In the genomic region with DNA sequence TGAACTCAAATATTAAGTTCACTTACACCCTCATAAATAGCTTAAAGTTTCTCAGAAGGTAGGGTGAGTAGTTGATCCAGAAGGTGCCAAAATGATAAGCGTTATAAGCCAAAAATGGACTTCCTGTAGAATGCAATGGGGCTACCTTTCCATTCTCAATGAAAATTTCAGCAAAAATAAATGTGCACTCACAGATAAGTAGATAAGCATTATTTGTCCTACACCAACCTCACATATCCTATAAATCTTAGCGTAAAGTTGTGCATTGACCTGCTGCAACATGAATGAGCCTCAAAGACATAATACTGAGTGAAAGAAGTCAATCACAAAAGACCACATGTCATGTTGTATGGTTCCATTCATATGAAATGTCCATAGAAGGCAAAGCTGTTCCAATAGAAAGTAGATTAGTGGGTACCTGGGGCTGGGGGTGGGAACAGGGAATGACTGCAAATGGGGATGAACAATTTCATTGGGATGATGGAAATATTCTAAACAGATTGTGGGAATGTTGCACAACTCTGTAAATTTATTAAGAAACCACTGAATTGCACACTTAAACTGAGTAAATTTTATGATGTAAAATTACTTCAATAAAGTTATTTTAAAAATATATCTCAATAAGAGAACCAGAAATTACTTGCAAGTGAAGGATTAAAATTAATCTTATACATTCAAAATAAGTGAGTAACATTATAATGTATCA, we compare ENCODE assay signal across 27 cellular contexts.
DNase-seq lines count a peak whose midpoint lies in the region; ATAC-seq, FAIRE-seq and TF ChIP-seq lines count a peak whose summit lies in the region.
"Had no signal": no experiment of that assay in that cellular context is flagged by ENCODE, and none has a peak within 500 bp of the region (broad histone marks: within the 10 kb centered on the region; RNA-seq: fewer than 3 reads in every experiment).

No MANE protein-coding gene starts in this region.

- POLR2A ChIA-PET in IMR-90 (lab: Charles Lee; ENCODE audit: unreplicated experiment) (no interaction called here), K562 (lab: Yijun Ruan, JAX) (interaction anchor here (0.8 to 2.2 kb wide), 3 partner anchors 8 to 68 kb away, joined by 3 to 7 read pairs (median 6); no protein-coding TSS in a partner anchor), HepG2 (lab: Yijun Ruan, JAX) (no interaction called here)

- no peaks in the 10 kb centered on the region for H3K4me1 ChIP-seq in IMR-90 (ENCODE audit: control insufficient read depth, insufficient read depth, low read length)
- peaks cover 0 to 50% of the 10 kb centered on the region in 2 experiments; a peak in 3 of 5 replicates for H3K4me1 ChIP-seq in K562 (replicated peaks in 1 of 2; ENCODE audit: control insufficient read depth in 2 of 2, insufficient read depth in 2 of 2, low read length in 2 of 2)
- no peaks in the 10 kb centered on the region for H3K4me1 ChIP-seq in kidney (ENCODE audit: control insufficient read depth in 1 of 2, insufficient read depth in 1 of 2, low read depth in 1 of 2, low read length in 2 of 2)
- no peaks in the 10 kb centered on the region for H3K4me1 ChIP-seq in HepG2 (ENCODE audit: insufficient read depth, low read length)
- H3K4me1 ChIP-seq in mesendoderm (ENCODE audit: control insufficient read depth, low read depth, low read length) = no peaks in the 10 kb centered on the region
- H3K4me1 ChIP-seq: BE2C, BLaER1 had no signal

- H2AK5ac ChIP-seq in IMR-90 (ENCODE audit: low read depth, low read length) (no peak overlapping the region), mesendoderm (ENCODE audit: low read length) (no peak overlapping the region)

- H3K4ac ChIP-seq in IMR-90 (ENCODE audit: low read depth, low read length) (no peak overlapping the region), mesendoderm (ENCODE audit: low read depth, low read length) (no peak overlapping the region)

- intact Hi-C loops in IMR-90 (cut with micrococcal nuclease) (no loop called here), K562 (cut with micrococcal nuclease) (no loop called here), kidney (cut with DNase I) (no loop called here), HepG2 (cut with micrococcal nuclease; ENCODE audit: unreplicated experiment) (no loop called here), Right ventricle myocardium inferior (cut with DNase I) (no loop called here)

- H3K23ac ChIP-seq in IMR-90 (ENCODE audit: low read depth, low read length) (no peak overlapping the region), mesendoderm (ENCODE audit: low read length) (no peak overlapping the region)

- no peak for TF ChIP-seq RAD21 in IMR-90 (IDR thresholded peaks at IDR 0.05; ENCODE audit: low read length)
- no peak for TF ChIP-seq RAD21 in K562 (CRISPR knock-in tag; conservative IDR thresholded peaks at IDR 0.05 in 1 of 2, IDR thresholded peaks at IDR 0.05 in 1 of 2)
- no peak for TF ChIP-seq RAD21 in HepG2 (CRISPR knock-in tag; IDR thresholded peaks at IDR 0.05)

- H3K79me2 ChIP-seq in K562 (ENCODE audit: control insufficient read depth, insufficient read depth, low read length) (peaks cover 89% of the 10 kb centered on the region), HepG2 (ENCODE audit: insufficient read depth, low read length) (no peaks in the 10 kb centered on the region), mesendoderm (ENCODE audit: control insufficient read depth, insufficient read depth, low read length) (no peaks in the 10 kb centered on the region)

- no peak overlapping the region for H2BK120ac ChIP-seq in IMR-90 (ENCODE audit: low read depth, low read length)
- no peak overlapping the region for H2BK120ac ChIP-seq in mesendoderm (ENCODE audit: low read depth, low read length)

- TF ChIP-seq CTCF in IMR-90 (conservative IDR thresholded peaks at IDR 0.05; ENCODE audit: low read depth, low read length) (no peak), K562 (IDR thresholded peaks at IDR 0.05 in 2 of 3, conservative IDR thresholded peaks at IDR 0.05 in 1 of 3; ENCODE audit: insufficient read depth in 2 of 3, low read depth in 1 of 3, low read length in 3 of 3) (no peak), kidney (IDR thresholded peaks at IDR 0.05; ENCODE audit: borderline replicate concordance, extremely low read depth, insufficient read depth) (no peak), HepG2 (CRISPR knock-in tag; IDR thresholded peaks at IDR 0.05) (no peak)

- H4K8ac ChIP-seq in IMR-90 (ENCODE audit: low read depth in 2 of 2, low read length in 2 of 2) = no peak overlapping the region
- H4K8ac ChIP-seq in mesendoderm (ENCODE audit: low read depth, low read length) = no peak overlapping the region

- H2BK15ac ChIP-seq in IMR-90 (ENCODE audit: low read depth, low read length) = no peak overlapping the region
- H2BK15ac ChIP-seq in mesendoderm (replicated peaks; ENCODE audit: low read depth) = no peak overlapping the region

- DNase-seq in GM18507 (ENCODE audit: extremely low spot score, insufficient read length, low read depth) (no peak), IMR-90 (no peak), K562 (ENCODE audit: extremely low read depth in 1 of 4, low spot score in 3 of 4) (peak in 3 of 4 experiments; percentile 25 to 50 (median 34)), kidney (no peak), HepG2 (ENCODE audit: low spot score) (no peak), mesendoderm (no peak), Right ventricle myocardium inferior (ENCODE audit: missing footprints) (no peak)
- no peak for DNase-seq in stimulated activated CD4-positive, alpha-beta T cell treated with anti-CD3 and anti-CD28 coated beads, Interleukin-1b, Interleukin-23, amount 100 ng/mL, for 48 hours
- DNase-seq: 8988T; ACHN; BE2C; C1 segment of cervical spinal cord; CD4-positive, alpha-beta memory T cell; CD4-positive, CD25-positive, alpha-beta regulatory T cell; CD8-positive, alpha-beta memory T cell; COR-L47; DMS 273 treated with DMSO at 0.1 percent for 48 hours; DMS153; DMS53; DMS79; DND-41; EL; GDM1 had no signal

- TF ChIP-seq POLR2A in IMR-90 (IDR thresholded peaks at IDR 0.05; ENCODE audit: low read depth, low read length) (no peak), K562 (conservative IDR thresholded peaks at IDR 0.05) (no peak), HepG2 (IDR thresholded peaks at IDR 0.05; ENCODE audit: insufficient read depth in 1 of 2, low read depth in 2 of 2, low read length in 2 of 2) (no peak)

- H3K27me3 ChIP-seq in IMR-90 (ENCODE audit: control insufficient read depth, insufficient read depth, low read length) (no peaks in the 10 kb centered on the region), K562 (ENCODE audit: control insufficient read depth in 2 of 2, insufficient read depth in 2 of 2, low read length in 2 of 2) (no peaks in the 10 kb centered on the region), HepG2 (ENCODE audit: control insufficient read depth in 1 of 2, insufficient read depth in 2 of 2, low read length in 2 of 2) (no peaks in the 10 kb centered on the region), mesendoderm (ENCODE audit: insufficient read depth, low read length, poor library complexity) (no peaks in the 10 kb centered on the region)
- H3K27me3 ChIP-seq: BE2C had no signal

- no peaks in the 10 kb centered on the region for H3K9me3 ChIP-seq in IMR-90 (ENCODE audit: control insufficient read depth, insufficient read depth, low read length)
- H3K9me3 ChIP-seq in K562 (replicated peaks; ENCODE audit: control insufficient read depth, insufficient read depth, low read depth, low read length) = no peaks in the 10 kb centered on the region
- no peaks in the 10 kb centered on the region for H3K9me3 ChIP-seq in kidney (ENCODE audit: control insufficient read depth in 1 of 2, low read length in 2 of 2)
- H3K9me3 ChIP-seq in HepG2 (ENCODE audit: low read length) = no peaks in the 10 kb centered on the region
- H3K9me3 ChIP-seq: BE2C, BLaER1 had no signal

- no peak overlapping the region for H3K18ac ChIP-seq in IMR-90 (ENCODE audit: low read depth, low read length)
- H3K18ac ChIP-seq in mesendoderm (ENCODE audit: low read length) = no peak overlapping the region

- FAIRE-seq in GM18507 (lab: Jason Lieb, UNC) (peak; percentile 15), K562 (lab: Jason Lieb, UNC) (no peak), kidney (lab: Jason Lieb, UNC) (peak; percentile 89), HepG2 (lab: Jason Lieb, UNC) (no peak)
- FAIRE-seq: A204.1, GM12878, GM12892 had no signal

- CTCF ChIA-PET in IMR-90 (lab: Yijun Ruan, JAX) (no interaction called here), K562 (lab: Yijun Ruan, JAX; ENCODE audit: low intra/inter-chr PET ratio) (no interaction called here), HepG2 (lab: Yijun Ruan, JAX; ENCODE audit: low intra/inter-chr PET ratio, low total read pairs) (no interaction called here)

- no peaks in the 10 kb centered on the region for H3K36me3 ChIP-seq in IMR-90 (ENCODE audit: control insufficient read depth, insufficient read depth, low read length)
- peaks cover 2% of the 10 kb centered on the region; the same call in 1 of the 3 replicates for H3K36me3 ChIP-seq in K562 (ENCODE audit: control insufficient read depth, insufficient read depth, low read length)
- H3K36me3 ChIP-seq in kidney (ENCODE audit: control insufficient read depth in 1 of 2, insufficient read depth in 2 of 2, low read length in 2 of 2) = no peaks in the 10 kb centered on the region
- H3K36me3 ChIP-seq in HepG2 (replicated peaks in 1 of 2; ENCODE audit: control insufficient read depth in 1 of 2, insufficient read depth in 2 of 2, low read length in 2 of 2) = no peaks in the 10 kb centered on the region
- no peaks in the 10 kb centered on the region for H3K36me3 ChIP-seq in mesendoderm (ENCODE audit: control insufficient read depth, insufficient read depth, low read length)
- H3K36me3 ChIP-seq: BE2C, BLaER1 had no signal

- no peak overlapping the region for H3K9ac ChIP-seq in IMR-90 (ENCODE audit: low read depth, low read length)
- H3K9ac ChIP-seq in K562 (ENCODE audit: insufficient read depth in 1 of 2, low read depth in 2 of 2, low read length in 2 of 2) = peak overlapping the region in 1 of 2 experiments; percentile 45; a peak in 2 of 4 replicates
- H3K9ac ChIP-seq in kidney (ENCODE audit: low read length in 2 of 2) = no peak overlapping the region
- H3K9ac ChIP-seq in HepG2 (ENCODE audit: insufficient read depth, low read depth, low read length) = no peak overlapping the region
- no peak overlapping the region for H3K9ac ChIP-seq in mesendoderm (ENCODE audit: low read length)
- H3K9ac ChIP-seq: BLaER1 had no signal

- no CpG with 5 or more reads among the region's 2 CpGs for WGBS in IMR-90 (ENCODE audit: extremely low coverage in 2 of 2, insufficient read length in 1 of 2), 2 experiments
- WGBS in K562 (ENCODE audit: insufficient coverage, low coverage, missing lambda C conversion rate) = 8% methylated on average over 2 of the region's 2 CpGs
- 50% methylated on average over 2 of the region's 2 CpGs for WGBS in HepG2 (ENCODE audit: low lambda C conversion rate)
- WGBS in mesendoderm (ENCODE audit: extremely low coverage, insufficient coverage, low lambda C conversion rate) = no CpG with 5 or more reads among the region's 2 CpGs

- dilution Hi-C loops in IMR-90 (cut with HindIII; ENCODE audit: low sequenced_read_pairs, unreplicated experiment) = no loop called here

- H3K56ac ChIP-seq in IMR-90 (ENCODE audit: extremely low read depth, insufficient read depth, low read length) (no peak overlapping the region), mesendoderm (ENCODE audit: low read length) (no peak overlapping the region)

- H4K5ac ChIP-seq in IMR-90 (ENCODE audit: low read depth, low read length) = no peak overlapping the region
- no peak overlapping the region for H4K5ac ChIP-seq in mesendoderm (ENCODE audit: low read length)

- H2BK5ac ChIP-seq in IMR-90 (ENCODE audit: low read depth, low read length, poor library complexity, severe bottlenecking) (no peak overlapping the region), mesendoderm (ENCODE audit: low read length) (no peak overlapping the region)

- H4K20me1 ChIP-seq in IMR-90 (ENCODE audit: insufficient read depth, low read length) (no peaks in the 10 kb centered on the region), K562 (replicated peaks; ENCODE audit: control insufficient read depth, insufficient read depth, low read length) (no peaks in the 10 kb centered on the region), HepG2 (ENCODE audit: insufficient read depth, low read length) (no peaks in the 10 kb centered on the region)
- H4K20me1 ChIP-seq: BLaER1 had no signal

- H3K9me1 ChIP-seq in IMR-90 (ENCODE audit: insufficient read depth, low read length) = no peaks in the 10 kb centered on the region
- no peaks in the 10 kb centered on the region for H3K9me1 ChIP-seq in K562 (ENCODE audit: control insufficient read depth, insufficient read depth, low read length)

- BruUV-seq in IMR-90 (replicated peaks; lab: Mats Ljungman, UMichigan) (no TSS peak), K562 (replicated peaks; lab: Mats Ljungman, UMichigan) (no TSS peak), HepG2 (replicated peaks; lab: Mats Ljungman, UMichigan) (no TSS peak)

- H3K27ac ChIP-seq in IMR-90 (ENCODE audit: insufficient read depth, low read length) (no peak overlapping the region), K562 (ENCODE audit: extremely low read depth, low read depth, low read length) (peak overlapping the region; percentile 66), kidney (ENCODE audit: low read depth in 2 of 2, low read length in 2 of 2) (no peak overlapping the region), HepG2 (ENCODE audit: extremely low read length, insufficient read depth, low read length) (no peak overlapping the region), mesendoderm (ENCODE audit: low read depth, low read length) (no peak overlapping the region)
- H3K27ac ChIP-seq: BLaER1 had no signal

- no peak overlapping the region for H4K91ac ChIP-seq in IMR-90 (ENCODE audit: insufficient read depth, low read depth, low read length)

- in situ Hi-C loops in IMR-90 (cut with MboI; ENCODE audit: low sequenced_read_pairs) = no loop called here
- in situ Hi-C loops in K562 (cut with MboI) = loop anchor here (25.0 kb wide), 1 partner anchor 368 kb away; a partner anchor contains a TSS
- in situ Hi-C loops in HepG2 (cut with HindIII; ENCODE audit: extremely low pct_ligation_motif_present, low pct_unique_long_range_greater_than_20kb) = no loop called here

- no peak overlapping the region for H2BK20ac ChIP-seq in IMR-90 (ENCODE audit: low read depth, low read length)

- peak; percentile 26; the same call in 1 of the 2 replicates for TF ChIP-seq EP300 in K562 (IDR thresholded peaks at IDR 0.05; ENCODE audit: low read length)
- TF ChIP-seq EP300 in HepG2 (IDR thresholded peaks at IDR 0.05; ENCODE audit: low read depth in 2 of 2, low read length in 2 of 2) = no peak
- no peak for TF ChIP-seq EP300 in HepG2 (CRISPR knock-in tag; IDR thresholded peaks at IDR 0.05; ENCODE audit: borderline replicate concordance)

- H3K14ac ChIP-seq in IMR-90 (replicated peaks; ENCODE audit: low read depth, low read length) = no peak overlapping the region

- H3K79me1 ChIP-seq in IMR-90 (ENCODE audit: low read depth in 1 of 2, low read length in 2 of 2) (no peaks in the 10 kb centered on the region; a peak in 1 of 4 replicates), mesendoderm (ENCODE audit: low read length) (no peaks in the 10 kb centered on the region)

- ATAC-seq in IMR-90 (ENCODE audit: low read depth) = no peak
- ATAC-seq in K562 = peak; percentile 72
- ATAC-seq in HepG2 = no peak
- no peak for ATAC-seq in Right ventricle myocardium inferior
- ATAC-seq: GM12878 had no signal

- H3K4me3 ChIP-seq in IMR-90 (ENCODE audit: insufficient read depth, low read depth, low read length) (no peak overlapping the region), K562 (no peak overlapping the region), kidney (ENCODE audit: low read length in 2 of 2) (no peak overlapping the region), HepG2 (replicated peaks in 1 of 3; ENCODE audit: insufficient read depth in 1 of 3, low read depth in 2 of 3, low read length in 3 of 3) (no peak overlapping the region), mesendoderm (ENCODE audit: low read length) (no peak overlapping the region)
- H3K4me3 ChIP-seq: BLaER1, GM12878 had no signal

- H2AK9ac ChIP-seq in IMR-90 (replicated peaks; ENCODE audit: low read depth, low read length, poor library complexity) = no peak overlapping the region

- H3K4me2 ChIP-seq in IMR-90 (ENCODE audit: low read depth, low read length) (no peak overlapping the region), K562 (ENCODE audit: insufficient read depth, low read length) (peak overlapping the region; percentile 39), HepG2 (ENCODE audit: low read depth, low read length) (no peak overlapping the region), mesendoderm (ENCODE audit: low read length) (no peak overlapping the region)
- H3K4me2 ChIP-seq: BLaER1 had no signal

- H2AFZ ChIP-seq in IMR-90 (replicated peaks; ENCODE audit: low read length, poor library complexity) (no peak overlapping the region), K562 (ENCODE audit: low read depth, low read length) (no peak overlapping the region), HepG2 (ENCODE audit: low read length) (no peak overlapping the region)

Comparison
In these comparisons a context has a peak if more than half of its experiments do, and no peak if none do; other contexts are left out.
1. DNase-seq: peak in K562 (3 of 4); none in GM18507 (single experiment), IMR-90 (single experiment), kidney (single experiment), HepG2 (single experiment), stimulated activated CD4-positive, alpha-beta T cell treated with anti-CD3 and anti-CD28 coated beads, Interleukin-1b, Interleukin-23, amount 100 ng/mL, for 48 hours (single experiment), mesendoderm (single experiment) and Right ventricle myocardium inferior (single experiment).